ENCODE assay signal across 1 cellular context in the genomic region with DNA sequence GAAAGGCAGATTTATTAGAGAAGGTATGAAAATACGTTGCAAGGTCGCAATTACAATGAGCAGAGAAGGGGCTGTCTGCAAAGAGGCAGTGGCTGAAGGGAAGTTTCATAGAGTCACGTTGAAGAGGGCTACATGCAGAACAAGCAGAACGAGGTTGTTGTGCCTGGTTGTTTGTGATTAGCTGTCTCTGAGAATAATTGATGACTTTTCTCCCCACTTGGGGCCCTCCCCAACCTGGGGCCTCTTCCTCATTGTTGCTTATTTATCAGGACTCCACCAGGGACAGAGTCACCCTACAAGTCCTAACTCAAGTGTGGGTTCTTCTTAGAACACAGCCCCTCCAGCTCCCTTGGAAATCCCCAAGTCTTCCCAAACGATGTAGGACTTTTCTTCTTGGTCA.
TF ChIP-seq lines count a peak whose summit lies in the region.

No MANE protein-coding gene starts in this region.

TF ChIP-seq in GM12878, 131 proteins besides CTCF, POLR2A, EP300 and RAD21:
- TF ChIP-seq ZNF274 (IDR thresholded peaks at IDR 0.05; ENCODE audit: insufficient read depth, insufficient read length) (no peak), CREM (IDR thresholded peaks at IDR 0.05; ENCODE audit: low read depth) (no peak), SMAD1 (IDR thresholded peaks at IDR 0.05; ENCODE audit: low read depth, partially characterized antibody) (no peak), NBN (IDR thresholded peaks at IDR 0.05) (no peak), HDAC2 (IDR thresholded peaks at IDR 0.05) (no peak), CHD2 (IDR thresholded peaks at IDR 0.05; ENCODE audit: borderline replicate concordance, low read depth, low read length) (no peak), KDM1A (IDR thresholded peaks at IDR 0.05; ENCODE audit: borderline replicate concordance) (no peak), SPI1 (IDR thresholded peaks at IDR 0.05; ENCODE audit: borderline replicate concordance, insufficient read depth, low read depth, low read length) (peak; percentile 25; the same call in 1 of the 2 replicates)
- TF ChIP-seq, protein P1, sequence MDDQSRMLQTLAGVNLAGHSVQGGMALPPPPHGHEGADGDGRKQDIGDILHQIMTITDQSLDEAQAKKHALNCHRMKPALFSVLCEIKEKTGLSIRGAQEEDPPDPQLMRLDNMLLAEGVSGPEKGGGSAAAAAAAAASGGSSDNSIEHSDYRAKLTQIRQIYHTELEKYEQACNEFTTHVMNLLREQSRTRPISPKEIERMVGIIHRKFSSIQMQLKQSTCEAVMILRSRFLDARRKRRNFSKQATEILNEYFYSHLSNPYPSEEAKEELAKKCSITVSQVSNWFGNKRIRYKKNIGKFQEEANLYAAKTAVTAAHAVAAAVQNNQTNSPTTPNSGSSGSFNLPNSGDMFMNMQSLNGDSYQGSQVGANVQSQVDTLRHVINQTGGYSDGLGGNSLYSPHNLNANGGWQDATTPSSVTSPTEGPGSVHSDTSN (IDR thresholded peaks at IDR 0.05; ENCODE audit: insufficient replicate concordance, low read depth, low read length) = peak; percentile 82
- TF ChIP-seq, protein P2, sequence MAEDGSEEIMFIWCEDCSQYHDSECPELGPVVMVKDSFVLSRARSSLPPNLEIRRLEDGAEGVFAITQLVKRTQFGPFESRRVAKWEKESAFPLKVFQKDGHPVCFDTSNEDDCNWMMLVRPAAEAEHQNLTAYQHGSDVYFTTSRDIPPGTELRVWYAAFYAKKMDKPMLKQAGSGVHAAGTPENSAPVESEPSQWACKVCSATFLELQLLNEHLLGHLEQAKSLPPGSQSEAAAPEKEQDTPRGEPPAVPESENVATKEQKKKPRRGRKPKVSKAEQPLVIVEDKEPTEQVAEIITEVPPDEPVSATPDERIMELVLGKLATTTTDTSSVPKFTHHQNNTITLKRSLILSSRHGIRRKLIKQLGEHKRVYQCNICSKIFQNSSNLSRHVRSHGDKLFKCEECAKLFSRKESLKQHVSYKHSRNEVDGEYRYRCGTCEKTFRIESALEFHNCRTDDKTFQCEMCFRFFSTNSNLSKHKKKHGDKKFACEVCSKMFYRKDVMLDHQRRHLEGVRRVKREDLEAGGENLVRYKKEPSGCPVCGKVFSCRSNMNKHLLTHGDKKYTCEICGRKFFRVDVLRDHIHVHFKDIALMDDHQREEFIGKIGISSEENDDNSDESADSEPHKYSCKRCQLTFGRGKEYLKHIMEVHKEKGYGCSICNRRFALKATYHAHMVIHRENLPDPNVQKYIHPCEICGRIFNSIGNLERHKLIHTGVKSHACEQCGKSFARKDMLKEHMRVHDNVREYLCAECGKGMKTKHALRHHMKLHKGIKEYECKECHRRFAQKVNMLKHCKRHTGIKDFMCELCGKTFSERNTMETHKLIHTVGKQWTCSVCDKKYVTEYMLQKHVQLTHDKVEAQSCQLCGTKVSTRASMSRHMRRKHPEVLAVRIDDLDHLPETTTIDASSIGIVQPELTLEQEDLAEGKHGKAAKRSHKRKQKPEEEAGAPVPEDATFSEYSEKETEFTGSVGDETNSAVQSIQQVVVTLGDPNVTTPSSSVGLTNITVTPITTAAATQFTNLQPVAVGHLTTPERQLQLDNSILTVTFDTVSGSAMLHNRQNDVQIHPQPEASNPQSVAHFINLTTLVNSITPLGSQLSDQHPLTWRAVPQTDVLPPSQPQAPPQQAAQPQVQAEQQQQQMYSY (CRISPR knock-in tag; IDR thresholded peaks at IDR 0.05) = no peak
- TF ChIP-seq, protein P3, sequence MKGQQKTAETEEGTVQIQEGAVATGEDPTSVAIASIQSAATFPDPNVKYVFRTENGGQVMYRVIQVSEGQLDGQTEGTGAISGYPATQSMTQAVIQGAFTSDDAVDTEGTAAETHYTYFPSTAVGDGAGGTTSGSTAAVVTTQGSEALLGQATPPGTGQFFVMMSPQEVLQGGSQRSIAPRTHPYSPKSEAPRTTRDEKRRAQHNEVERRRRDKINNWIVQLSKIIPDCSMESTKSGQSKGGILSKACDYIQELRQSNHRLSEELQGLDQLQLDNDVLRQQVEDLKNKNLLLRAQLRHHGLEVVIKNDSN (IDR thresholded peaks at IDR 0.05; ENCODE audit: borderline replicate concordance, extremely low read length, insufficient read depth, low read depth, low read length) = no peak
- TF ChIP-seq, protein P4, sequence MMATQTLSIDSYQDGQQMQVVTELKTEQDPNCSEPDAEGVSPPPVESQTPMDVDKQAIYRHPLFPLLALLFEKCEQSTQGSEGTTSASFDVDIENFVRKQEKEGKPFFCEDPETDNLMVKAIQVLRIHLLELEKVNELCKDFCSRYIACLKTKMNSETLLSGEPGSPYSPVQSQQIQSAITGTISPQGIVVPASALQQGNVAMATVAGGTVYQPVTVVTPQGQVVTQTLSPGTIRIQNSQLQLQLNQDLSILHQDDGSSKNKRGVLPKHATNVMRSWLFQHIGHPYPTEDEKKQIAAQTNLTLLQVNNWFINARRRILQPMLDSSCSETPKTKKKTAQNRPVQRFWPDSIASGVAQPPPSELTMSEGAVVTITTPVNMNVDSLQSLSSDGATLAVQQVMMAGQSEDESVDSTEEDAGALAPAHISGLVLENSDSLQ (IDR thresholded peaks at IDR 0.05) = peak; percentile 81
